13 cellular contexts compared by ENCODE assay signal in the genomic region with DNA sequence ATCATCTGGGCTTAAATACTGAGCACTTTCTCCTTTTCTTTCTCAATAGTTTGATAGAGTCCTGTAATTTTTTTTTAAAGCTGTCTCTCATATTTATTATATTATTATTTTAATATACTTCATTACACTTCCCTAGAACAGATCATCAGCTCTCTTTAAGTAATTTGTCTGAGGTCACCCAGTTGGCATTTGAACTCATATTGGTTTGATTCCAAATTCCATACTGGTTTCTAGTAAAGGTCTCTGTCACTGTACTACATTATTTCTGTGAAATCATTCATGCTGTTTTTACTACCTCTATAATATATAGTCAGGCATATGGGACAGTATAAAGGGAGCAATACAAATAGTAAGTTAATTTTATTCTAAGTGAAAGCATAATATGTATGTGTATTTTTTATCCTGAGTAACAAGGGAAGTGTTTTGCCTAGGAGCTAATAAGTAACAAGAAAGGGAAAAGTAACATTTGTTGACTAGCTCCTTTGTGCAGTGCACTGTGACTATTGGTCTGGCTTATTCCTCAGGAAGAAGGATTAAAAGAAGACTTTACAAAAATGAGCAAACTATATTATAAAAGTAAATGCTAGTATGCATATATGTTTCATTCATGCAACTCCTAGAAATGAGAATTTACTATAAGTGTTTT. TPM values are rescaled to one million over a fixed set of nuclear protein-coding genes. Genes with fewer than 3 reads are reported as not detected.
DNase-seq lines count a peak whose midpoint lies in the region; ATAC-seq, FAIRE-seq and TF ChIP-seq lines count a peak whose summit lies in the region.
"Had no signal": no experiment of that assay in that cellular context is flagged by ENCODE, and none has a peak within 500 bp of the region (broad histone marks: within the 10 kb centered on the region; RNA-seq: fewer than 3 reads in every experiment).

No MANE protein-coding gene starts in this region.

- FAIRE-seq in GM19239 (lab: Jason Lieb, UNC) (peak; percentile 74), frontal cortex (lab: Jason Lieb, UNC) (no peak)

- no peak for TF ChIP-seq POLR2A in suprapubic skin (IDR thresholded peaks at IDR 0.05)

- no peak overlapping the region for H3K4me3 Mint-ChIP-seq in immature natural killer cell
- H3K4me3 Mint-ChIP-seq: central memory CD8-positive, alpha-beta T cell; naive thymus-derived CD8-positive, alpha-beta T cell; stimulated activated naive CD8-positive, alpha-beta T cell treated with anti-CD3 and anti-CD28 coated beads, Interleukin-15, Interleukin-2, amounts not matched to agents 100 ng/mL and 50 ng/mL, for 24 hours had no signal

- peaks cover 27 to 42% of the 10 kb centered on the region in 2 donors for H3K4me1 Mint-ChIP-seq in immature natural killer cell

- H3K9me3 Mint-ChIP-seq in immature natural killer cell, result peaks cover 0 to 3% (median 0%) of the 10 kb centered on the region in 6 donors
- H3K9me3 Mint-ChIP-seq: central memory CD8-positive, alpha-beta T cell had no signal

- no peaks in the 10 kb centered on the region for H3K27me3 ChIP-seq in suprapubic skin

- H3K9me3 ChIP-seq in suprapubic skin, result no peaks in the 10 kb centered on the region

- H3K27me3 Mint-ChIP-seq in immature natural killer cell (ENCODE audit: low read depth in 3 of 3), result peaks cover 0 to 4% (median 2%) of the 10 kb centered on the region in 3 donors
- H3K27me3 Mint-ChIP-seq: central memory CD8-positive, alpha-beta T cell; naive thymus-derived CD8-positive, alpha-beta T cell; stimulated activated naive CD8-positive, alpha-beta T cell treated with anti-CD3 and anti-CD28 coated beads, Interleukin-15, Interleukin-2, amounts not matched to agents 100 ng/mL and 50 ng/mL, for 24 hours had no signal

- peak overlapping the region; percentile 35 for H3K27ac ChIP-seq in suprapubic skin

- peak overlapping the region in 4 of 6 donors; percentile 12 to 67 (median 30) for H3K27ac Mint-ChIP-seq in immature natural killer cell
- H3K27ac Mint-ChIP-seq: stimulated activated naive CD8-positive, alpha-beta T cell treated with anti-CD3 and anti-CD28 coated beads, Interleukin-15, Interleukin-2, amounts not matched to agents 100 ng/mL and 50 ng/mL, for 24 hours had no signal

- H3K36me3 Mint-ChIP-seq in immature natural killer cell, result peaks cover 6 to 27% (median 23%) of the 10 kb centered on the region in 3 donors

- no peak for DNase-seq in GM19239 (ENCODE audit: insufficient read length, low spot score)
- DNase-seq in astrocyte of the hippocampus (ENCODE audit: low read depth, low spot score), result peak; percentile 8
- DNase-seq in immature natural killer cell, result no peak
- DNase-seq in suprapubic skin (ENCODE audit: low spot score in 2 of 2), result no peak
- DNase-seq in frontal cortex (ENCODE audit: low spot score in 2 of 2), result no peak
- no peak for DNase-seq in NCI-H2029 (lab: John Stamatoyannopoulos, UW)
- DNase-seq: naive thymus-derived CD8-positive, alpha-beta T cell; NCI-H1105; NCI-H510A; right cardiac atrium had no signal

- peaks cover 13% of the 10 kb centered on the region for H3K36me3 ChIP-seq in suprapubic skin

- H3K4me3 ChIP-seq in suprapubic skin, result no peak overlapping the region

- H3K4me1 ChIP-seq in suprapubic skin, result peaks cover 54% of the 10 kb centered on the region

- TF ChIP-seq EP300 in suprapubic skin (IDR thresholded peaks at IDR 0.05), result no peak

- TF ChIP-seq CTCF in suprapubic skin (IDR thresholded peaks at IDR 0.05), result no peak

- ATAC-seq in HG03439 (IDR thresholded peaks at IDR 0.05; ENCODE audit: unreplicated experiment), result no peak
- ATAC-seq: naive thymus-derived CD8-positive, alpha-beta T cell; right cardiac atrium had no signal

RNA-seq across cellular contexts. Expression of a gene that starts 14.3 kb away (rescaled TPM):
- 10 to 100 TPM in 2 of 3 donors, 1 to 10 TPM in 1; 9.4 to 19.3 (median 14.6) TPM for polyA plus RNA-seq in immature natural killer cell
- 10 to 100 TPM; 13.3 to 41.4 (median 22.8) TPM for total RNA-seq in suprapubic skin
- total RNA-seq in frontal cortex, result 7.3 TPM
